ENCODE assay signal across 22 cellular contexts in genomic region chr4:57136281-57136680, GRCh38. TPM values are rescaled to one million over a fixed set of nuclear protein-coding genes. Genes with fewer than 3 reads are reported as not detected.
DNase-seq lines count a peak whose midpoint lies in the region; FAIRE-seq and TF ChIP-seq lines count a peak whose summit lies in the region.
"Had no signal": no experiment of that assay in that cellular context is flagged by ENCODE, and none has a peak within 500 bp of the region (broad histone marks: within the 10 kb centered on the region; RNA-seq: fewer than 3 reads in every experiment).

No MANE protein-coding gene starts in this region.

- H3K36me3 ChIP-seq in ACC112 (ENCODE audit: insufficient read depth, low read length): no peaks in the 10 kb centered on the region
- H3K36me3 ChIP-seq in astrocyte (ENCODE audit: insufficient read depth, low read length): no peaks in the 10 kb centered on the region
- H3K36me3 ChIP-seq: ascending aorta, gastrocnemius medialis had no signal

- no peaks in the 10 kb centered on the region for H3K9me3 ChIP-seq in astrocyte (ENCODE audit: insufficient read depth, low read depth, low read length)
- H3K9me3 ChIP-seq: A549, ascending aorta, gastrocnemius medialis had no signal

- H3K4me1 ChIP-seq in ACC112 (ENCODE audit: control insufficient read depth, insufficient read depth, low read length, unreplicated experiment) (peaks cover 16% of the 10 kb centered on the region), astrocyte (ENCODE audit: insufficient read depth, low read length) (peaks cover 27% of the 10 kb centered on the region)
- H3K4me1 ChIP-seq: gastrocnemius medialis, neural progenitor cell had no signal

- H3K9me3 Mint-ChIP-seq in astrocyte (ENCODE audit: unreplicated experiment): peaks cover 6% of the 10 kb centered on the region
- peaks cover 0 to 16% (median 10%) of the 10 kb centered on the region in 7 donors for H3K9me3 Mint-ChIP-seq in CD14-positive monocyte

- H3K4me2 ChIP-seq in astrocyte (ENCODE audit: low read length): peak overlapping the region; percentile 16
- H3K4me2 ChIP-seq: A549, neural progenitor cell had no signal

- H3K27me3 ChIP-seq in ACC112 (ENCODE audit: insufficient read depth, low read length): no peaks in the 10 kb centered on the region
- no peaks in the 10 kb centered on the region for H3K27me3 ChIP-seq in astrocyte (ENCODE audit: insufficient read depth, low read length)
- H3K27me3 ChIP-seq: ascending aorta, gastrocnemius medialis, neural progenitor cell had no signal

- no peaks in the 10 kb centered on the region for H3K36me3 Mint-ChIP-seq in astrocyte (ENCODE audit: low read depth, unreplicated experiment)
- no peaks in the 10 kb centered on the region for H3K36me3 Mint-ChIP-seq in CD14-positive monocyte

- H3K27ac ChIP-seq in ACC112 (ENCODE audit: low read depth, low read length) (peak overlapping the region; percentile 41), astrocyte (ENCODE audit: low read depth, low read length) (peak overlapping the region; percentile 67)
- H3K27ac ChIP-seq: A549, ascending aorta, coronary artery, gastrocnemius medialis, neural progenitor cell had no signal

- H3K9ac ChIP-seq in astrocyte (ENCODE audit: low read length): peak overlapping the region; percentile 5
- H3K9ac ChIP-seq: neural progenitor cell had no signal

- FAIRE-seq in astrocyte (lab: Jason Lieb, UNC): peak; percentile 82
- FAIRE-seq: A549, endometrium, K562 had no signal

- no peaks in the 10 kb centered on the region for H3K79me2 ChIP-seq in ACC112 (ENCODE audit: control insufficient read depth, insufficient read depth, low read length, unreplicated experiment)
- H3K79me2 ChIP-seq in astrocyte (ENCODE audit: insufficient read depth, low read length): no peaks in the 10 kb centered on the region

- H3K27me3 Mint-ChIP-seq in astrocyte (ENCODE audit: low read depth, unreplicated experiment): no peaks in the 10 kb centered on the region
- H3K27me3 Mint-ChIP-seq in CD14-positive monocyte (ENCODE audit: low read depth in 3 of 3): peaks cover 0 to 2% (median 1%) of the 10 kb centered on the region in 3 donors

- no peak overlapping the region for H3K4me3 Mint-ChIP-seq in astrocyte (ENCODE audit: unreplicated experiment)
- H3K4me3 Mint-ChIP-seq in CD14-positive monocyte: no peak overlapping the region
- H3K4me3 Mint-ChIP-seq: activated CD8-positive, alpha-beta T cell treated with anti-CD3 and anti-CD28 coated beads for 36 hours; activated T-cell treated with anti-CD3 and anti-CD28 coated beads, Interleukin-2, amount 50 U/mL, for 24 hours; neural progenitor cell had no signal

- no peaks in the 10 kb centered on the region for H4K20me1 ChIP-seq in astrocyte (ENCODE audit: insufficient read depth, low read length)

- intact Hi-C loops in CD14-positive monocyte (cut with micrococcal nuclease): no loop called here

- H3K4me1 Mint-ChIP-seq in astrocyte (ENCODE audit: low read depth, unreplicated experiment) (peaks cover 38% of the 10 kb centered on the region), CD14-positive monocyte (no peaks in the 10 kb centered on the region)
- H3K4me1 Mint-ChIP-seq: neural progenitor cell had no signal

- H2AFZ ChIP-seq in ACC112 (ENCODE audit: low read length, unreplicated experiment) (peak overlapping the region; percentile 94), astrocyte (ENCODE audit: low read depth, low read length) (peak overlapping the region; percentile 8)
- H2AFZ ChIP-seq: neural progenitor cell had no signal

- no peak overlapping the region; the same call in 1 of the 2 replicates for H3K4me3 ChIP-seq in ACC112 (ENCODE audit: low read depth, low read length)
- no peak overlapping the region for H3K4me3 ChIP-seq in astrocyte (ENCODE audit: insufficient read depth, low read depth, low read length)
- H3K4me3 ChIP-seq: A549, ascending aorta, coronary artery, gastrocnemius medialis, K562, neural progenitor cell had no signal

- no peak for TF ChIP-seq CTCF in astrocyte (IDR thresholded peaks at IDR 0.05; ENCODE audit: insufficient read depth, low read depth, low read length)
- TF ChIP-seq CTCF in CD14-positive monocyte (IDR thresholded peaks at IDR 0.05): no peak

- H3K27ac Mint-ChIP-seq in astrocyte (ENCODE audit: unreplicated experiment) (peak overlapping the region; percentile 69), CD14-positive monocyte (no peak overlapping the region)
- H3K27ac Mint-ChIP-seq: activated CD8-positive, alpha-beta T cell treated with anti-CD3 and anti-CD28 coated beads for 36 hours; activated T-cell treated with anti-CD3 and anti-CD28 coated beads, Interleukin-2, amount 50 U/mL, for 24 hours; neural progenitor cell had no signal

- DNase-seq in HS-5 (ENCODE audit: low read depth) (peak; percentile 26), astrocyte (ENCODE audit: low read depth) (peak; percentile 78), glomerular visceral epithelial cell (ENCODE audit: extremely low spot score) (peak; percentile 51), dermis blood vessel endothelial cell (no peak), hepatic stellate cell (ENCODE audit: low spot score) (no peak), CD14-positive monocyte (ENCODE audit: low spot score) (no peak), pons (ENCODE audit: low spot score) (no peak)
- DNase-seq: activated CD4-positive, CD25-positive, alpha-beta regulatory T cell; activated CD8-positive, alpha-beta T cell treated with anti-CD3 and anti-CD28 coated beads for 36 hours; activated naive CD4-positive, alpha-beta T cell treated with anti-CD3 and anti-CD28 coated beads, Interleukin-2, amount 50 U/mL, for 16 hours; activated T-cell treated with anti-CD3 and anti-CD28 coated beads, Interleukin-2, amount 50 U/mL, for 24 hours; DMS 273 treated with DMSO at 0.1 percent for 48 hours; gastrocnemius medialis; NCI-H1048; NCI-H526 treated with DMSO at 0.1 percent for 48 hours had no signal

RNA-seq across cellular contexts. Expression of gene IGFBP7, which starts 26.1 kb away (rescaled TPM):
- total RNA-seq in astrocyte (930 and 1,304 TPM in 2 replicates), dermis blood vessel endothelial cell (1,318 and 2,129 TPM in 2 replicates)
- 10 to 100 TPM; 46.9 to 53.1 TPM for polyA plus RNA-seq in CD14-positive monocyte
- total RNA-seq: activated CD8-positive, alpha-beta T cell treated with anti-CD3 and anti-CD28 coated beads for 36 hours had no signal

Comparison
In these comparisons a context has a peak if more than half of its experiments do, and no peak if none do; other contexts are left out.
1. DNase-seq: peak in HS-5 (single experiment), astrocyte (single experiment) and glomerular visceral epithelial cell (single experiment); none in dermis blood vessel endothelial cell (single experiment), hepatic stellate cell (single experiment), CD14-positive monocyte (single experiment) and pons (single experiment).